In genomic region chr3:81300324-81300927, GRCh38 we compare ENCODE assay signal across 1 cellular context.
A peak's percentile ranks its signal among the peaks of the same experiment; 100 is the strongest.
TF ChIP-seq lines count a peak whose summit lies in the region.

No MANE protein-coding gene starts in this region.

TF ChIP-seq in HepG2, 621 proteins besides CTCF, POLR2A, EP300 and RAD21 (continued from another document and continues in another):
- peak; percentile 91 for TF ChIP-seq TEAD3 (CRISPR knock-in tag; optimal IDR thresholded peaks at IDR 0.05; ENCODE audit: borderline replicate concordance)
- no peak for TF ChIP-seq ZNF343 (CRISPR knock-in tag; IDR thresholded peaks at IDR 0.05)
- TF ChIP-seq ETV5 (CRISPR knock-in tag; IDR thresholded peaks at IDR 0.05; ENCODE audit: borderline replicate concordance) = peak; percentile 76; the same call in 1 of the 2 replicates
- peak; percentile 39; the same call in 1 of the 2 replicates for TF ChIP-seq ZNF292 (CRISPR knock-in tag; IDR thresholded peaks at IDR 0.05; ENCODE audit: borderline replicate concordance, low read depth)
- no peak for TF ChIP-seq ZNF713 (CRISPR knock-in tag; IDR thresholded peaks at IDR 0.05)
- TF ChIP-seq ZNF562 (CRISPR knock-in tag; IDR thresholded peaks at IDR 0.05; ENCODE audit: borderline replicate concordance) = no peak
- TF ChIP-seq SSRP1 (CRISPR knock-in tag; IDR thresholded peaks at IDR 0.05) = 0 out of 2 replicates have a peak, but pooled peaks have one; percentile 50
- TF ChIP-seq CREB1 (IDR thresholded peaks at IDR 0.05) = peak; percentile 68
- peak; percentile 93 for TF ChIP-seq CREB1 (CRISPR knock-in tag; IDR thresholded peaks at IDR 0.05)
- TF ChIP-seq ZNF274 (CRISPR knock-in tag; IDR thresholded peaks at IDR 0.05) = no peak
- TF ChIP-seq, protein P1, sequence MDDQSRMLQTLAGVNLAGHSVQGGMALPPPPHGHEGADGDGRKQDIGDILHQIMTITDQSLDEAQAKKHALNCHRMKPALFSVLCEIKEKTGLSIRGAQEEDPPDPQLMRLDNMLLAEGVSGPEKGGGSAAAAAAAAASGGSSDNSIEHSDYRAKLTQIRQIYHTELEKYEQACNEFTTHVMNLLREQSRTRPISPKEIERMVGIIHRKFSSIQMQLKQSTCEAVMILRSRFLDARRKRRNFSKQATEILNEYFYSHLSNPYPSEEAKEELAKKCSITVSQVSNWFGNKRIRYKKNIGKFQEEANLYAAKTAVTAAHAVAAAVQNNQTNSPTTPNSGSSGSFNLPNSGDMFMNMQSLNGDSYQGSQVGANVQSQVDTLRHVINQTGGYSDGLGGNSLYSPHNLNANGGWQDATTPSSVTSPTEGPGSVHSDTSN (CRISPR knock-in tag; IDR thresholded peaks at IDR 0.05; ENCODE audit: borderline replicate concordance) = no peak
- peak; percentile 87 for TF ChIP-seq ERF (CRISPR knock-in tag; IDR thresholded peaks at IDR 0.05)
- TF ChIP-seq GATAD1 (CRISPR knock-in tag; IDR thresholded peaks at IDR 0.05) = peak; percentile 72; the same call in 1 of the 2 replicates
- TF ChIP-seq ASH2L (IDR thresholded peaks at IDR 0.05; ENCODE audit: insufficient read length, low read depth, low read length) = peak; percentile 74
- peak; percentile 94; the same call in 1 of the 2 replicates for TF ChIP-seq ZNF749 (CRISPR knock-in tag; IDR thresholded peaks at IDR 0.05; ENCODE audit: borderline replicate concordance)
- TF ChIP-seq ZNF124 (CRISPR knock-in tag; IDR thresholded peaks at IDR 0.05) = peak; percentile 71
- peak; percentile 89 for TF ChIP-seq ZNF280D (CRISPR knock-in tag; IDR thresholded peaks at IDR 0.05)
- TF ChIP-seq ZNF44 (CRISPR knock-in tag; IDR thresholded peaks at IDR 0.05) = no peak
- peak; percentile 57 for TF ChIP-seq ATF7 (IDR thresholded peaks at IDR 0.05)
- peak; percentile 54; the same call in 1 of the 2 replicates for TF ChIP-seq ATF7 (CRISPR knock-in tag; IDR thresholded peaks at IDR 0.05)
- no peak for TF ChIP-seq KAT7 (CRISPR knock-in tag; IDR thresholded peaks at IDR 0.05; ENCODE audit: borderline replicate concordance)
- TF ChIP-seq STAT6 (CRISPR knock-in tag; IDR thresholded peaks at IDR 0.05; ENCODE audit: borderline replicate concordance) = peak; percentile 99
- no peak for TF ChIP-seq ZNF737 (CRISPR knock-in tag; IDR thresholded peaks at IDR 0.05; ENCODE audit: borderline replicate concordance)
- TF ChIP-seq, protein P2, sequence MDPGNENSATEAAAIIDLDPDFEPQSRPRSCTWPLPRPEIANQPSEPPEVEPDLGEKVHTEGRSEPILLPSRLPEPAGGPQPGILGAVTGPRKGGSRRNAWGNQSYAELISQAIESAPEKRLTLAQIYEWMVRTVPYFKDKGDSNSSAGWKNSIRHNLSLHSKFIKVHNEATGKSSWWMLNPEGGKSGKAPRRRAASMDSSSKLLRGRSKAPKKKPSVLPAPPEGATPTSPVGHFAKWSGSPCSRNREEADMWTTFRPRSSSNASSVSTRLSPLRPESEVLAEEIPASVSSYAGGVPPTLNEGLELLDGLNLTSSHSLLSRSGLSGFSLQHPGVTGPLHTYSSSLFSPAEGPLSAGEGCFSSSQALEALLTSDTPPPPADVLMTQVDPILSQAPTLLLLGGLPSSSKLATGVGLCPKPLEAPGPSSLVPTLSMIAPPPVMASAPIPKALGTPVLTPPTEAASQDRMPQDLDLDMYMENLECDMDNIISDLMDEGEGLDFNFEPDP (CRISPR knock-in tag; conservative IDR thresholded peaks at IDR 0.05) = no peak
- TF ChIP-seq THRA (CRISPR knock-in tag; IDR thresholded peaks at IDR 0.05; ENCODE audit: borderline replicate concordance) = peak; percentile 93
- TF ChIP-seq ZFP36 (IDR thresholded peaks at IDR 0.05; ENCODE audit: borderline replicate concordance, low read depth, low read length, partially characterized antibody) = peak; percentile 79
- TF ChIP-seq ZNF557 (CRISPR knock-in tag; IDR thresholded peaks at IDR 0.05) = peak; percentile 79; the same call in 1 of the 2 replicates
- no peak for TF ChIP-seq KLF12 (CRISPR knock-in tag; IDR thresholded peaks at IDR 0.05; ENCODE audit: borderline replicate concordance)
- TF ChIP-seq HDAC2 (CRISPR knock-in tag; IDR thresholded peaks at IDR 0.05) = peak; percentile 100
- no peak for TF ChIP-seq ZNF839 (CRISPR knock-in tag; IDR thresholded peaks at IDR 0.05; ENCODE audit: borderline replicate concordance)
- no peak for TF ChIP-seq TAF1 (CRISPR knock-in tag; IDR thresholded peaks at IDR 0.05)
- no peak for TF ChIP-seq ZNF383 (CRISPR knock-in tag; IDR thresholded peaks at IDR 0.05; ENCODE audit: borderline replicate concordance)
- no peak for TF ChIP-seq ZNF674 (CRISPR knock-in tag; IDR thresholded peaks at IDR 0.05; ENCODE audit: low read depth)
- TF ChIP-seq TEAD2 (CRISPR knock-in tag; IDR thresholded peaks at IDR 0.05) = no peak
- no peak for TF ChIP-seq ZNF468 (CRISPR knock-in tag; IDR thresholded peaks at IDR 0.05)
- 0 out of 2 replicates have a peak, but pooled peaks have one; percentile 42 for TF ChIP-seq ZHX1 (CRISPR knock-in tag; IDR thresholded peaks at IDR 0.05; ENCODE audit: low read depth)
- no peak for TF ChIP-seq ZNF138 (CRISPR knock-in tag; IDR thresholded peaks at IDR 0.05; ENCODE audit: low read depth)
- TF ChIP-seq MXI1 (IDR thresholded peaks at IDR 0.05; ENCODE audit: borderline replicate concordance, low read depth, low read length) = peak; percentile 24; the same call in 1 of the 3 replicates
- no peak for TF ChIP-seq ZNF7 (CRISPR knock-in tag; IDR thresholded peaks at IDR 0.05)
- TF ChIP-seq THAP11 (CRISPR knock-in tag; IDR thresholded peaks at IDR 0.05) = peak; percentile 83
- no peak for TF ChIP-seq XRCC5 (optimal IDR thresholded peaks at IDR 0.05; ENCODE audit: low read length)
- no peak for TF ChIP-seq U2AF2 (IDR thresholded peaks at IDR 0.05; ENCODE audit: low read depth, low read length)
- no peak for TF ChIP-seq ZNF547 (CRISPR knock-in tag; IDR thresholded peaks at IDR 0.05)
- TF ChIP-seq ZSCAN12 (CRISPR knock-in tag; IDR thresholded peaks at IDR 0.05) = no peak
- TF ChIP-seq, protein P3, sequence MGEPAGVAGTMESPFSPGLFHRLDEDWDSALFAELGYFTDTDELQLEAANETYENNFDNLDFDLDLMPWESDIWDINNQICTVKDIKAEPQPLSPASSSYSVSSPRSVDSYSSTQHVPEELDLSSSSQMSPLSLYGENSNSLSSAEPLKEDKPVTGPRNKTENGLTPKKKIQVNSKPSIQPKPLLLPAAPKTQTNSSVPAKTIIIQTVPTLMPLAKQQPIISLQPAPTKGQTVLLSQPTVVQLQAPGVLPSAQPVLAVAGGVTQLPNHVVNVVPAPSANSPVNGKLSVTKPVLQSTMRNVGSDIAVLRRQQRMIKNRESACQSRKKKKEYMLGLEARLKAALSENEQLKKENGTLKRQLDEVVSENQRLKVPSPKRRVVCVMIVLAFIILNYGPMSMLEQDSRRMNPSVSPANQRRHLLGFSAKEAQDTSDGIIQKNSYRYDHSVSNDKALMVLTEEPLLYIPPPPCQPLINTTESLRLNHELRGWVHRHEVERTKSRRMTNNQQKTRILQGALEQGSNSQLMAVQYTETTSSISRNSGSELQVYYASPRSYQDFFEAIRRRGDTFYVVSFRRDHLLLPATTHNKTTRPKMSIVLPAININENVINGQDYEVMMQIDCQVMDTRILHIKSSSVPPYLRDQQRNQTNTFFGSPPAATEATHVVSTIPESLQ (CRISPR knock-in tag; conservative IDR thresholded peaks at IDR 0.05) = no peak
- no peak for TF ChIP-seq PRPF4 (IDR thresholded peaks at IDR 0.05; ENCODE audit: low read depth, low read length, poor library complexity, severe bottlenecking)
- TF ChIP-seq ZBTB20 (CRISPR knock-in tag; IDR thresholded peaks at IDR 0.05; ENCODE audit: borderline replicate concordance, low read depth) = peak; percentile 99; the same call in 1 of the 2 replicates
- TF ChIP-seq ZNF790 (CRISPR knock-in tag; IDR thresholded peaks at IDR 0.05; ENCODE audit: borderline replicate concordance) = no peak
- no peak for TF ChIP-seq MZF1 (CRISPR knock-in tag; IDR thresholded peaks at IDR 0.05; ENCODE audit: borderline replicate concordance)
- no peak for TF ChIP-seq HCFC1 (IDR thresholded peaks at IDR 0.05; ENCODE audit: low read depth, low read length)
- peak; percentile 99 for TF ChIP-seq NCOA2 (CRISPR knock-in tag; IDR thresholded peaks at IDR 0.05)
- peak; percentile 31; the same call in 1 of the 2 replicates for TF ChIP-seq ZNF558 (CRISPR knock-in tag; IDR thresholded peaks at IDR 0.05; ENCODE audit: borderline replicate concordance)
- TF ChIP-seq ZNF20 (CRISPR knock-in tag; IDR thresholded peaks at IDR 0.05) = no peak
- TF ChIP-seq ZNF296 (CRISPR knock-in tag; conservative IDR thresholded peaks at IDR 0.05) = no peak
- peak in 1 of 2 experiments; percentile 96; a peak in 2 of 4 replicates for TF ChIP-seq KLF16 (CRISPR knock-in tag; IDR thresholded peaks at IDR 0.05)
- no peak for TF ChIP-seq ZNF550 (CRISPR knock-in tag; IDR thresholded peaks at IDR 0.05; ENCODE audit: borderline replicate concordance)
- peak; percentile 96 for TF ChIP-seq SIX1 (CRISPR knock-in tag; IDR thresholded peaks at IDR 0.05; ENCODE audit: borderline replicate concordance)
- TF ChIP-seq SPEN (CRISPR knock-in tag; IDR thresholded peaks at IDR 0.05; ENCODE audit: low read depth) = no peak; the same call in 1 of the 2 replicates
- TF ChIP-seq U2AF1 (optimal IDR thresholded peaks at IDR 0.05; ENCODE audit: low read depth, low read length) = no peak
- peak; percentile 32; the same call in 1 of the 2 replicates for TF ChIP-seq PHF8 (CRISPR knock-in tag; IDR thresholded peaks at IDR 0.05)
- TF ChIP-seq ZNF235 (CRISPR knock-in tag; IDR thresholded peaks at IDR 0.05; ENCODE audit: borderline replicate concordance) = no peak
- TF ChIP-seq NAIF1 (CRISPR knock-in tag; IDR thresholded peaks at IDR 0.05; ENCODE audit: borderline replicate concordance) = 0 out of 2 replicates have a peak, but pooled peaks have one; percentile 68
- TF ChIP-seq HDAC1 (CRISPR knock-in tag; IDR thresholded peaks at IDR 0.05) = peak; percentile 100
- no peak for TF ChIP-seq ZSCAN22 (CRISPR knock-in tag; IDR thresholded peaks at IDR 0.05)
- TF ChIP-seq SMC3 (IDR thresholded peaks at IDR 0.05; ENCODE audit: low read length) = no peak
